In the genomic region with DNA sequence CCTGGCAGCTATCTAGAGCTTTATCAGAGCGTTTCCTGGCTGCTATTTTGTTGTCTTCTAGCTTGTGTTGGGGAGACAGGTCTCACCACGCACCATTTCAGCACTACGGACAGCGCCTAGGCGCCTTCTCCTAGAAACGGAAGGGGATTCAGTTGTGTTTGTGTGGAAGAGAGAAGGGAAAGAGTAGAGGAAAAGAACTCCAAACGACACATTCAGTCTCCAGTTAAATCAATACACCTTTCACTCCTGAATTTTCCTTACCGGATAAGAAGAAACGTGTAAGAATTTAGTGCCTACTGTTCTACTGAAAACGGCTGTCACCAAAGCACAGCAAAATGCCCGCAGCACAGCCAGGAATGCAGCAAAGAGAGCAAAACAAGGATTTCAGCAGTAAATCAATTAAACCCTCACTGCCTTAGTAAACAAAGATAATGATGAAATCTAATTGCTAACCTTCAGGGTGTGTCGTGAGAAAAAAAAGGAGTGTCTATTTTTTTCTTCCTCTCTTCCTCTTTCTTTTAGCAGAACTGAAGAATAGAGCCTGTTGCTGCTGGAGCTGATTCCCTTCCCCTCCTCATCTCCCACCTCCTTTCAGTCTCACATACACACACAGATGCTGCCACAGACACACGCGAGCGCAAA, we compare ENCODE assay signal across 1 cellular context.
TF ChIP-seq lines count a peak whose summit lies in the region.

No MANE protein-coding gene starts in this region.

TF ChIP-seq in IMR-90, 13 proteins besides CTCF, POLR2A, EP300 and RAD21:
- TF ChIP-seq RCOR1 (IDR thresholded peaks at IDR 0.05; ENCODE audit: insufficient replicate concordance, low read length) (peak; percentile 85), MXI1 (IDR thresholded peaks at IDR 0.05; ENCODE audit: borderline replicate concordance, low read depth, low read length) (peak; percentile 47; the same call in 1 of the 2 replicates), CHD1 (IDR thresholded peaks at IDR 0.05; ENCODE audit: low read depth, low read length) (no peak)
